Comparison of ENCODE assay signal across 24 cellular contexts in genomic region chr9:23768861-23769260, GRCh38. TPM values are rescaled to one million over a fixed set of nuclear protein-coding genes. Genes with fewer than 3 reads are reported as not detected.
"Had no signal": no experiment of that assay in that cellular context is flagged by ENCODE, and none has a peak within 500 bp of the region (broad histone marks: within the 10 kb centered on the region; RNA-seq: fewer than 3 reads in every experiment).

No MANE protein-coding gene starts in this region.

- H3K9me3 ChIP-seq: adrenal gland, body of pancreas, colonic mucosa, esophagus muscularis mucosa, lower lobe of right lung, neutrophil, tibial artery, vagina had no signal

- H3K27me3 ChIP-seq: adrenal gland, body of pancreas, colonic mucosa, esophagus muscularis mucosa, neutrophil, tibial artery, vagina had no signal

- H3K4me3 ChIP-seq: adrenal gland, body of pancreas, colonic mucosa, esophagus muscularis mucosa, lower lobe of right lung, skin epidermis, tibial artery, vagina had no signal

- ATAC-seq: activated CD4-positive, alpha-beta T cell treated with anti-CD3 and anti-CD28 coated beads for 36 hours; activated T-cell treated with anti-CD3 and anti-CD28 coated beads, Interleukin-2, amount 50 U/mL, for 4 hours; body of pancreas; left cardiac atrium; lower lobe of right lung had no signal

- FAIRE-seq: endometrium had no signal

- H3K4me1 ChIP-seq: adrenal gland, body of pancreas, colonic mucosa, lower lobe of right lung, tibial artery, vagina had no signal

- DNase-seq: activated CD4-positive, alpha-beta memory T cell treated with anti-CD3 and anti-CD28 coated beads, Interleukin-2, amount 10 ng/mL, durations not matched to agents 7 days and 5 days; activated CD4-positive, alpha-beta T cell treated with anti-CD3 and anti-CD28 coated beads for 36 hours; activated effector memory CD4-positive, alpha-beta T cell treated with Interleukin-2 at 50 U/mL for 16 hours; activated naive CD4-positive, alpha-beta T cell treated with anti-CD3 and anti-CD28 coated beads, Interleukin-2, amount 50 U/mL, for 16 hours; activated T-cell treated with anti-CD3 and anti-CD28 coated beads, Interleukin-2, amount 50 U/mL, for 4 hours; adrenal gland; body of pancreas; central memory CD4-positive, alpha-beta T cell; colonic mucosa; immature natural killer cell; left cardiac atrium; lower lobe of right lung; naive B cell; posterior cingulate gyrus; stimulated activated CD4-positive, alpha-beta T cell treated with anti-CD3 and anti-CD28 coated beads, Interleukin-4, amount 100 ng/mL, for 24 hours; stimulated activated naive CD4-positive, alpha-beta T cell; tibial artery; WERI-Rb-1 had no signal

- H3K36me3 ChIP-seq: adrenal gland, colonic mucosa, esophagus muscularis mucosa, lower lobe of right lung, neutrophil, tibial artery, vagina, WERI-Rb-1 had no signal

- H3K27ac ChIP-seq: adrenal gland, body of pancreas, colonic mucosa, esophagus muscularis mucosa, lower lobe of right lung, neutrophil, tibial artery, vagina, WERI-Rb-1 had no signal

RNA-seq across cellular contexts. Expression of gene ELAVL2, which starts 57.2 kb away (rescaled TPM):
- total RNA-seq: activated CD4-positive, alpha-beta memory T cell treated with anti-CD3 and anti-CD28 coated beads, Interleukin-2, amount 10 ng/mL, durations not matched to agents 7 days and 5 days; activated CD4-positive, alpha-beta T cell treated with anti-CD3 and anti-CD28 coated beads for 36 hours; activated T-cell treated with anti-CD3 and anti-CD28 coated beads, Interleukin-2, amount 50 U/mL, for 4 hours; body of pancreas; left cardiac atrium; lower lobe of right lung; T-helper 1 cell treated with Interleukin-12 subunit alpha and Interleukin-12 subunit beta and Interleukin-4 antibody, amounts not matched to agents 30 ng/mL and 1 ng/mL, for 36 hours had no signal
- polyA plus RNA-seq: immature natural killer cell had no signal
